Comparison of ENCODE assay signal across 24 cellular contexts in genomic region chr9:33310748-33311147, GRCh38.
"Had no signal": no experiment of that assay in that cellular context is flagged by ENCODE, and none has a peak within 500 bp of the region (broad histone marks: within the 10 kb centered on the region; RNA-seq: fewer than 3 reads in every experiment).

No MANE protein-coding gene starts in this region.

- ATAC-seq: effector memory CD8-positive, alpha-beta T cell; left lung; naive thymus-derived CD8-positive, alpha-beta T cell; right cardiac atrium had no signal

- H3K27me3 Mint-ChIP-seq: activated B cell treated with CpG ODN at 0.5 μM for 24 hours; activated CD4-positive, alpha-beta T cell treated with anti-CD3 and anti-CD28 coated beads, Interleukin-2, amount 10 ng/mL, durations not matched to agents 7 days and 5 days; effector memory CD8-positive, alpha-beta T cell; naive thymus-derived CD8-positive, alpha-beta T cell had no signal

- H3K4me3 ChIP-seq: dorsolateral prefrontal cortex, esophagus muscularis mucosa, left lung, lung, neural progenitor cell, SJSA1, stomach, suprapubic skin, tibial nerve had no signal

- H3K4me2 ChIP-seq: neural progenitor cell had no signal

- H3K4me3 Mint-ChIP-seq: activated B cell treated with CpG ODN at 0.5 μM for 24 hours; activated CD4-positive, alpha-beta T cell treated with anti-CD3 and anti-CD28 coated beads, Interleukin-2, amount 10 ng/mL, durations not matched to agents 7 days and 5 days; activated naive CD4-positive, alpha-beta T cell treated with anti-CD3 and anti-CD28 coated beads for 36 hours; effector memory CD8-positive, alpha-beta T cell; naive thymus-derived CD8-positive, alpha-beta T cell; neural progenitor cell had no signal

- H3K4me1 ChIP-seq: left lung, neural progenitor cell, SJSA1, suprapubic skin, tibial nerve had no signal

- H3K27ac Mint-ChIP-seq: activated B cell treated with CpG ODN at 0.5 μM for 24 hours, neural progenitor cell had no signal

- H3K27ac ChIP-seq: brain microvascular endothelial cell, dorsolateral prefrontal cortex, left lung, neural progenitor cell, SJSA1, suprapubic skin, tibial nerve had no signal

- DNase-seq: activated B cell treated with CpG ODN at 0.5 μM for 24 hours; activated CD4-positive, alpha-beta T cell treated with anti-CD3 and anti-CD28 coated beads, Interleukin-2, amount 10 ng/mL, durations not matched to agents 7 days and 5 days; activated naive CD4-positive, alpha-beta T cell treated with anti-CD3 and anti-CD28 coated beads for 36 hours; aorta; brain microvascular endothelial cell; central memory CD4-positive, alpha-beta T cell; dorsolateral prefrontal cortex; effector memory CD8-positive, alpha-beta T cell; hippocampal formation; kidney glomerular epithelial cell; left lung; naive thymus-derived CD8-positive, alpha-beta T cell; right cardiac atrium; stimulated activated CD4-positive, alpha-beta T cell treated with anti-CD3 and anti-CD28 coated beads, Interleukin-12 subunit alpha, Interleukin-12 subunit beta, amount 100 ng/mL, for 4 hours; stimulated activated CD4-positive, alpha-beta T cell treated with anti-CD3 and anti-CD28 coated beads, Interleukin-4, amount 100 ng/mL, for 4 hours; stomach; T-helper 1 cell; T-helper 9 cell had no signal

- H2AFZ ChIP-seq: neural progenitor cell had no signal

- H3K9me3 ChIP-seq: esophagus muscularis mucosa, left lung, SJSA1, stomach, suprapubic skin, tibial nerve had no signal

- H3K27me3 ChIP-seq: brain microvascular endothelial cell, dorsolateral prefrontal cortex, esophagus muscularis mucosa, left lung, neural progenitor cell, SJSA1, stomach, suprapubic skin, tibial nerve had no signal

- H3K4me1 Mint-ChIP-seq: activated B cell treated with CpG ODN at 0.5 μM for 24 hours, neural progenitor cell had no signal

- H3K9ac ChIP-seq: neural progenitor cell had no signal

- H3K9me3 Mint-ChIP-seq: activated B cell treated with CpG ODN at 0.5 μM for 24 hours; activated CD4-positive, alpha-beta T cell treated with anti-CD3 and anti-CD28 coated beads, Interleukin-2, amount 10 ng/mL, durations not matched to agents 7 days and 5 days; activated naive CD4-positive, alpha-beta T cell treated with anti-CD3 and anti-CD28 coated beads for 36 hours; effector memory CD8-positive, alpha-beta T cell; naive thymus-derived CD8-positive, alpha-beta T cell; neural progenitor cell had no signal
